1 cellular context compared by ENCODE assay signal in the genomic region with DNA sequence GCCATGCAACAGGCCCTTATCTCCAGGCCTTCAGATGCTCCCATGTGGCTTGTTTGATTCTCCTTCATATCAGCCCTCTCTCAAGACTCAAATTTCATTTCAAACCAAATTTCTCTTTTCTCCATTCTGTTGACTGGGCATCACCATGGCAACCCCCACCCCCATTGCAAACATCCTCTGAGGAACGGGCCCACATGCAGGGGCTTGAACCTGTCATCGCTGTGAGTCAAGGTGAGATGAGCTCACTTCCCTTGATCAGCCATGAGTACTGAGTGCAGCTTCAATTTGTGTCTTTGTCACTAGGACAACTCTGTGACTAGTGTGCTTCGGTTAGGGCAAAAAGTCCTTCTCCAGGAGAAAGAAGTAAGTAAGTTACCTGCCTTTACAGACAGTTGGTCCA.
A peak's percentile ranks its signal among the peaks of the same experiment; 100 is the strongest.
TF ChIP-seq lines count a peak whose summit lies in the region.

No MANE protein-coding gene starts in this region.

TF ChIP-seq in HEK293, 187 proteins besides CTCF, POLR2A, EP300 and RAD21 (continued from another document):
- TF ChIP-seq GLIS1 (tag by site-specific recombination; IDR thresholded peaks at IDR 0.05) (peak; percentile 77), KLF17 (tag by site-specific recombination; IDR thresholded peaks at IDR 0.05) (no peak), HOXA7 (CRISPR knock-in tag; IDR thresholded peaks at IDR 0.05; ENCODE audit: borderline replicate concordance) (no peak), ZNF600 (tag by site-specific recombination; IDR thresholded peaks at IDR 0.05) (no peak), ZNF214 (tag by site-specific recombination; IDR thresholded peaks at IDR 0.05; ENCODE audit: borderline replicate concordance) (no peak), ZNF341 (tag by site-specific recombination; IDR thresholded peaks at IDR 0.05; ENCODE audit: low read depth) (no peak), ZBTB8A (tag by site-specific recombination; IDR thresholded peaks at IDR 0.05) (no peak), ZNF677 (tag by site-specific recombination; IDR thresholded peaks at IDR 0.05) (no peak), ZNF138 (tag by site-specific recombination; IDR thresholded peaks at IDR 0.05; ENCODE audit: borderline replicate concordance) (no peak), ZNF692 (tag by site-specific recombination; IDR thresholded peaks at IDR 0.05) (peak; percentile 72), ZNF830 (tag by site-specific recombination; IDR thresholded peaks at IDR 0.05; ENCODE audit: low read depth) (no peak), ZNF629 (tag by site-specific recombination; IDR thresholded peaks at IDR 0.05) (no peak), ZNF513 (tag by site-specific recombination; IDR thresholded peaks at IDR 0.05) (no peak), ZNF114 (tag by site-specific recombination; IDR thresholded peaks at IDR 0.05) (no peak), ZBTB17 (tag by site-specific recombination; IDR thresholded peaks at IDR 0.05) (no peak), ZNF626 (tag by site-specific recombination; IDR thresholded peaks at IDR 0.05) (no peak), ZBTB48 (tag by site-specific recombination; IDR thresholded peaks at IDR 0.05) (no peak), ZFP69B (tag by site-specific recombination; IDR thresholded peaks at IDR 0.05) (no peak), ZNF223 (tag by site-specific recombination; IDR thresholded peaks at IDR 0.05) (no peak)
- TF ChIP-seq, protein P1, sequence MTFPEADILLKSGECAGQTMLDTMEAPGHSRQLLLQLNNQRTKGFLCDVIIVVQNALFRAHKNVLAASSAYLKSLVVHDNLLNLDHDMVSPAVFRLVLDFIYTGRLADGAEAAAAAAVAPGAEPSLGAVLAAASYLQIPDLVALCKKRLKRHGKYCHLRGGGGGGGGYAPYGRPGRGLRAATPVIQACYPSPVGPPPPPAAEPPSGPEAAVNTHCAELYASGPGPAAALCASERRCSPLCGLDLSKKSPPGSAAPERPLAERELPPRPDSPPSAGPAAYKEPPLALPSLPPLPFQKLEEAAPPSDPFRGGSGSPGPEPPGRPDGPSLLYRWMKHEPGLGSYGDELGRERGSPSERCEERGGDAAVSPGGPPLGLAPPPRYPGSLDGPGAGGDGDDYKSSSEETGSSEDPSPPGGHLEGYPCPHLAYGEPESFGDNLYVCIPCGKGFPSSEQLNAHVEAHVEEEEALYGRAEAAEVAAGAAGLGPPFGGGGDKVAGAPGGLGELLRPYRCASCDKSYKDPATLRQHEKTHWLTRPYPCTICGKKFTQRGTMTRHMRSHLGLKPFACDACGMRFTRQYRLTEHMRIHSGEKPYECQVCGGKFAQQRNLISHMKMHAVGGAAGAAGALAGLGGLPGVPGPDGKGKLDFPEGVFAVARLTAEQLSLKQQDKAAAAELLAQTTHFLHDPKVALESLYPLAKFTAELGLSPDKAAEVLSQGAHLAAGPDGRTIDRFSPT (tag by site-specific recombination; IDR thresholded peaks at IDR 0.05): no peak
- TF ChIP-seq, protein P2, sequence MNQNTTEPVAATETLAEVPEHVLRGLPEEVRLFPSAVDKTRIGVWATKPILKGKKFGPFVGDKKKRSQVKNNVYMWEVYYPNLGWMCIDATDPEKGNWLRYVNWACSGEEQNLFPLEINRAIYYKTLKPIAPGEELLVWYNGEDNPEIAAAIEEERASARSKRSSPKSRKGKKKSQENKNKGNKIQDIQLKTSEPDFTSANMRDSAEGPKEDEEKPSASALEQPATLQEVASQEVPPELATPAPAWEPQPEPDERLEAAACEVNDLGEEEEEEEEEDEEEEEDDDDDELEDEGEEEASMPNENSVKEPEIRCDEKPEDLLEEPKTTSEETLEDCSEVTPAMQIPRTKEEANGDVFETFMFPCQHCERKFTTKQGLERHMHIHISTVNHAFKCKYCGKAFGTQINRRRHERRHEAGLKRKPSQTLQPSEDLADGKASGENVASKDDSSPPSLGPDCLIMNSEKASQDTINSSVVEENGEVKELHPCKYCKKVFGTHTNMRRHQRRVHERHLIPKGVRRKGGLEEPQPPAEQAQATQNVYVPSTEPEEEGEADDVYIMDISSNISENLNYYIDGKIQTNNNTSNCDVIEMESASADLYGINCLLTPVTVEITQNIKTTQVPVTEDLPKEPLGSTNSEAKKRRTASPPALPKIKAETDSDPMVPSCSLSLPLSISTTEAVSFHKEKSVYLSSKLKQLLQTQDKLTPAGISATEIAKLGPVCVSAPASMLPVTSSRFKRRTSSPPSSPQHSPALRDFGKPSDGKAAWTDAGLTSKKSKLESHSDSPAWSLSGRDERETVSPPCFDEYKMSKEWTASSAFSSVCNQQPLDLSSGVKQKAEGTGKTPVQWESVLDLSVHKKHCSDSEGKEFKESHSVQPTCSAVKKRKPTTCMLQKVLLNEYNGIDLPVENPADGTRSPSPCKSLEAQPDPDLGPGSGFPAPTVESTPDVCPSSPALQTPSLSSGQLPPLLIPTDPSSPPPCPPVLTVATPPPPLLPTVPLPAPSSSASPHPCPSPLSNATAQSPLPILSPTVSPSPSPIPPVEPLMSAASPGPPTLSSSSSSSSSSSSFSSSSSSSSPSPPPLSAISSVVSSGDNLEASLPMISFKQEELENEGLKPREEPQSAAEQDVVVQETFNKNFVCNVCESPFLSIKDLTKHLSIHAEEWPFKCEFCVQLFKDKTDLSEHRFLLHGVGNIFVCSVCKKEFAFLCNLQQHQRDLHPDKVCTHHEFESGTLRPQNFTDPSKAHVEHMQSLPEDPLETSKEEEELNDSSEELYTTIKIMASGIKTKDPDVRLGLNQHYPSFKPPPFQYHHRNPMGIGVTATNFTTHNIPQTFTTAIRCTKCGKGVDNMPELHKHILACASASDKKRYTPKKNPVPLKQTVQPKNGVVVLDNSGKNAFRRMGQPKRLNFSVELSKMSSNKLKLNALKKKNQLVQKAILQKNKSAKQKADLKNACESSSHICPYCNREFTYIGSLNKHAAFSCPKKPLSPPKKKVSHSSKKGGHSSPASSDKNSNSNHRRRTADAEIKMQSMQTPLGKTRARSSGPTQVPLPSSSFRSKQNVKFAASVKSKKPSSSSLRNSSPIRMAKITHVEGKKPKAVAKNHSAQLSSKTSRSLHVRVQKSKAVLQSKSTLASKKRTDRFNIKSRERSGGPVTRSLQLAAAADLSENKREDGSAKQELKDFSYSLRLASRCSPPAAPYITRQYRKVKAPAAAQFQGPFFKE (tag by site-specific recombination; IDR thresholded peaks at IDR 0.05; ENCODE audit: borderline replicate concordance): no peak
